ENCODE assay signal across 32 cellular contexts in genomic region chr1:232169436-232169835, GRCh38.
"Had no signal": no experiment of that assay in that cellular context is flagged by ENCODE, and none has a peak within 500 bp of the region (broad histone marks: within the 10 kb centered on the region; RNA-seq: fewer than 3 reads in every experiment).

No MANE protein-coding gene starts in this region.

- H3K9me3 ChIP-seq: adrenal gland, ascending aorta, body of pancreas, breast epithelium had no signal

- H3K27ac ChIP-seq: adrenal gland, ascending aorta, body of pancreas, brain microvascular endothelial cell, breast epithelium, cardiac muscle cell had no signal

- H3K4me3 ChIP-seq: adrenal gland, ascending aorta, body of pancreas, breast epithelium, cardiac muscle cell had no signal

- H3K36me3 ChIP-seq: adrenal gland, ascending aorta, brain microvascular endothelial cell, breast epithelium, cardiac muscle cell had no signal

- H3K4me1 ChIP-seq: adrenal gland, ascending aorta, body of pancreas, breast epithelium had no signal

- H3K27me3 ChIP-seq: adrenal gland, ascending aorta, body of pancreas, brain microvascular endothelial cell, breast epithelium, cardiac muscle cell had no signal

- ATAC-seq: activated naive CD4-positive, alpha-beta T cell treated with anti-CD3 and anti-CD28 coated beads, Interleukin-2, amount 50 U/mL, for 72 hours; activated naive CD8-positive, alpha-beta T cell treated with anti-CD3 and anti-CD28 coated beads, Interleukin-2, amount 50 U/mL, for 24 hours; activated T-cell treated with anti-CD3 and anti-CD28 coated beads, Interleukin-2, amount 50 U/mL, for 4 hours; activated T-cell treated with anti-CD3 and anti-CD28 coated beads, Interleukin-2, amount 50 U/mL, for 72 hours; activated T-helper 17 cell treated with anti-CD3 and anti-CD28 coated beads, Interleukin-2, amount 50 U/mL, for 72 hours; body of pancreas had no signal

- DNase-seq: activated effector memory CD4-positive, alpha-beta T cell treated with anti-CD3 and anti-CD28 coated beads, Interleukin-2, amount 50 U/mL, for 16 hours; activated effector memory CD4-positive, alpha-beta T cell treated with Interleukin-2 at 50 U/mL for 16 hours; activated gamma-delta T cell; activated gamma-delta T cell treated with Interleukin-2 at 50 U/mL for 16 hours; activated naive CD4-positive, alpha-beta T cell; activated naive CD4-positive, alpha-beta T cell treated with anti-CD3 and anti-CD28 coated beads for 36 hours; activated naive CD4-positive, alpha-beta T cell treated with anti-CD3 and anti-CD28 coated beads, Interleukin-2, amount 10 ng/mL, durations not matched to agents 7 days and 5 days; activated naive CD4-positive, alpha-beta T cell treated with anti-CD3 and anti-CD28 coated beads, Interleukin-2, amount 50 U/mL, for 16 hours; activated naive CD4-positive, alpha-beta T cell treated with Interleukin-2 at 50 U/mL for 16 hours; activated naive CD8-positive, alpha-beta T cell treated with anti-CD3 and anti-CD28 coated beads for 36 hours; activated naive CD8-positive, alpha-beta T cell treated with anti-CD3 and anti-CD28 coated beads, Interleukin-2, amount 10 ng/mL, durations not matched to agents 7 days and 5 days; activated naive CD8-positive, alpha-beta T cell treated with anti-CD3 and anti-CD28 coated beads, Interleukin-2, amount 50 U/mL, for 24 hours; activated T-cell treated with anti-CD3 and anti-CD28 coated beads, Interleukin-2, amount 50 U/mL, for 1 hour; activated T-cell treated with anti-CD3 and anti-CD28 coated beads, Interleukin-2, amount 50 U/mL, for 24 hours; activated T-cell treated with anti-CD3 and anti-CD28 coated beads, Interleukin-2, amount 50 U/mL, for 4 hours; activated T-cell treated with anti-CD3 and anti-CD28 coated beads, Interleukin-2, amount 50 U/mL, for 48 hours; activated T-cell treated with anti-CD3 and anti-CD28 coated beads, Interleukin-2, amount 50 U/mL, for 72 hours; adrenal gland; amniotic stem cell; amygdala; anterior cingulate cortex; aorta; body of pancreas; brain microvascular endothelial cell; caudate nucleus; central memory CD4-positive, alpha-beta T cell; cerebellar nuclear complex had no signal
